13 cellular contexts compared by ENCODE assay signal in genomic region chr7:6531492-6532279, GRCh38. TPM values are rescaled to one million over a fixed set of nuclear protein-coding genes. Genes with fewer than 3 reads are reported as not detected.
DNase-seq lines count a peak whose midpoint lies in the region; ATAC-seq, FAIRE-seq and TF ChIP-seq lines count a peak whose summit lies in the region.
"Had no signal": no experiment of that assay in that cellular context is flagged by ENCODE, and none has a peak within 500 bp of the region (broad histone marks: within the 10 kb centered on the region; RNA-seq: fewer than 3 reads in every experiment).

No MANE protein-coding gene starts in this region.

- H3K4me3 ChIP-seq in GM23338 (peak overlapping the region; percentile 95), upper lobe of left lung (no peak overlapping the region)

- H3K27me3 Mint-ChIP-seq in CD14-positive monocyte (ENCODE audit: low read depth in 3 of 3): peaks cover 65 to 86% (median 68%) of the 10 kb centered on the region in 3 donors
- H3K27me3 Mint-ChIP-seq in GM23338 (ENCODE audit: insufficient read depth, low read depth, poor library complexity): peaks cover 65% of the 10 kb centered on the region
- peaks cover 10% of the 10 kb centered on the region for H3K27me3 Mint-ChIP-seq in activated naive CD8-positive, alpha-beta T cell
- peaks cover 0 to 20% (median 16%) of the 10 kb centered on the region in 3 donors for H3K27me3 Mint-ChIP-seq in naive B cell

- intact Hi-C loops in CD14-positive monocyte (cut with micrococcal nuclease): no loop called here
- intact Hi-C loops in sciatic nerve (cut with DNase I): no loop called here

- no peak for TF ChIP-seq CTCF in CD14-positive monocyte (IDR thresholded peaks at IDR 0.05)
- TF ChIP-seq CTCF in GM23338 (conservative IDR thresholded peaks at IDR 0.05; ENCODE audit: low read depth in 2 of 2): no peak
- TF ChIP-seq CTCF in upper lobe of left lung (IDR thresholded peaks at IDR 0.05): no peak

- WGBS in upper lobe of left lung, 2 donors: 38 to 46% methylated on average over 12 to 17 of the region's 19 CpGs

- H3K36me3 Mint-ChIP-seq in CD14-positive monocyte (no peaks in the 10 kb centered on the region), GM23338 (ENCODE audit: low read depth) (no peaks in the 10 kb centered on the region; the same call in 2 of the 3 replicates), naive B cell (no peaks in the 10 kb centered on the region)
- no peaks in the 10 kb centered on the region for H3K36me3 Mint-ChIP-seq in activated naive CD8-positive, alpha-beta T cell

- H3K4me2 ChIP-seq in GM23338: peak overlapping the region; percentile 97

- peaks cover 20% of the 10 kb centered on the region for H3K4me1 ChIP-seq in GM23338 (ENCODE audit: insufficient read depth)
- H3K4me1 ChIP-seq in upper lobe of left lung: peaks cover 15 to 22% (median 17%) of the 10 kb centered on the region in 4 donors

- H3K27ac Mint-ChIP-seq in CD14-positive monocyte (peak overlapping the region in 1 of 7 donors; percentile 9), GM23338 (no peak overlapping the region; the same call in 1 of the 2 replicates), naive B cell (peak overlapping the region in 2 of 6 donors; percentile 49 to 80)
- H3K27ac Mint-ChIP-seq in activated naive CD8-positive, alpha-beta T cell: no peak overlapping the region

- no peaks in the 10 kb centered on the region; the same call in 1 of the 2 replicates for H3F3A ChIP-seq in GM23338 (replicated peaks; ENCODE audit: low read depth)

- H3K9me3 ChIP-seq in upper lobe of left lung: no peaks in the 10 kb centered on the region
- H3K9me3 ChIP-seq: thyroid gland had no signal

- H3K4me3 Mint-ChIP-seq in CD14-positive monocyte (peak overlapping the region; percentile 61 to 83), GM23338 (peak overlapping the region; percentile 81), naive B cell (peak overlapping the region; percentile 89 to 94 (median 90))
- peak overlapping the region; percentile 81 for H3K4me3 Mint-ChIP-seq in activated naive CD8-positive, alpha-beta T cell

- no peak for DNase-seq in CD14-positive monocyte (ENCODE audit: low spot score)
- DNase-seq in GM23338 (ENCODE audit: low spot score): peak; percentile 42
- DNase-seq in naive B cell: no peak
- no peak for DNase-seq in sciatic nerve (ENCODE audit: low spot score)
- DNase-seq in frontal cortex (ENCODE audit: low spot score in 2 of 2): no peak
- DNase-seq in upper lobe of left lung: no peak
- no peak for DNase-seq in NCI-H187 treated with DMSO at 0.1 percent for 48 hours (lab: John Stamatoyannopoulos, UW)
- DNase-seq: cerebellar nuclear complex, foreskin melanocyte, NCI-H2029, thyroid gland had no signal

- peak overlapping the region; percentile 97 for H2AFZ ChIP-seq in GM23338

- H3K4me1 Mint-ChIP-seq in CD14-positive monocyte (peaks cover 21% of the 10 kb centered on the region), GM23338 (peaks cover 21% of the 10 kb centered on the region; the same call in 2 of the 3 replicates), naive B cell (peaks cover 18 to 33% (median 28%) of the 10 kb centered on the region in 3 donors)
- H3K4me1 Mint-ChIP-seq in activated naive CD8-positive, alpha-beta T cell (ENCODE audit: low read depth): peaks cover 25% of the 10 kb centered on the region

- H3K36me3 ChIP-seq in GM23338 (ENCODE audit: insufficient read depth) (no peaks in the 10 kb centered on the region), upper lobe of left lung (no peaks in the 10 kb centered on the region)
- H3K36me3 ChIP-seq: thyroid gland had no signal

- no peaks in the 10 kb centered on the region for H3K9me2 ChIP-seq in GM23338 (ENCODE audit: insufficient read depth)

- ATAC-seq in GM23338 (peak; percentile 2), naive B cell (ENCODE audit: low read depth in 2 of 2) (no peak), sciatic nerve (no peak), upper lobe of left lung (ENCODE audit: low FRiP score in 2 of 2) (no peak)

- H3K27me3 ChIP-seq in GM23338 (ENCODE audit: insufficient read depth) (peaks cover 93% of the 10 kb centered on the region), upper lobe of left lung (peaks cover 0 to 33% (median 16%) of the 10 kb centered on the region in 4 donors)

- H3K27ac ChIP-seq in GM23338 (ENCODE audit: low read depth) (no peak overlapping the region), upper lobe of left lung (no peak overlapping the region)
- H3K27ac ChIP-seq: thyroid gland had no signal

- no peak for TF ChIP-seq EP300 in upper lobe of left lung (IDR thresholded peaks at IDR 0.05)

- TF ChIP-seq POLR2A in upper lobe of left lung (IDR thresholded peaks at IDR 0.05): no peak

- H3K9me3 Mint-ChIP-seq in CD14-positive monocyte: peaks cover 0 to 6% (median 0%) of the 10 kb centered on the region in 7 donors
- H3K9me3 Mint-ChIP-seq in GM23338: no peaks in the 10 kb centered on the region
- no peaks in the 10 kb centered on the region for H3K9me3 Mint-ChIP-seq in activated naive CD8-positive, alpha-beta T cell (ENCODE audit: low read depth)
- H3K9me3 Mint-ChIP-seq in naive B cell: no peaks in the 10 kb centered on the region

- FAIRE-seq in frontal cortex (lab: Jason Lieb, UNC): no peak

- no peaks in the 10 kb centered on the region for H3K79me2 ChIP-seq in GM23338 (replicated peaks; ENCODE audit: insufficient read depth)

- no peaks in the 10 kb centered on the region for H4K20me1 ChIP-seq in GM23338 (replicated peaks; ENCODE audit: insufficient read depth)

TF ChIP-seq in GM23338, 12 proteins besides CTCF, POLR2A, EP300 and RAD21 (continues in another document):
- TF ChIP-seq ZNF331 (CRISPR knock-in tag; IDR thresholded peaks at IDR 0.05; ENCODE audit: low read depth) (no peak), REST (IDR thresholded peaks at IDR 0.05; ENCODE audit: unreplicated experiment) (no peak)

RNA-seq across cellular contexts. Expression of gene GRID2IP, which starts 19.6 kb away (rescaled TPM):
- polyA plus RNA-seq in CD14-positive monocyte (not detected), GM23338 (2016; fragmentation: Nextera tagmentation; extraction: Ambion mirVana) (0.54 and 0.73 TPM in 2 replicates), naive B cell (ENCODE audit: low read depth in 6 of 6) (under 1 TPM in 2 of 6 donors, not detected in 4; 0.08 to 0.17 TPM)
- total RNA-seq in GM23338 (2014; rRNA removed; shearing (Covaris generic)): 1.5 TPM in 2 replicates
- total RNA-seq in sciatic nerve (0.18 TPM), frontal cortex (0.41 TPM), upper lobe of left lung (1 to 10 TPM in 2 of 6 donors, under 1 TPM in 3, not detected in 1; 0.30 to 1.3 (median 0.63) TPM)
- total RNA-seq: RPMI7951 had no signal

RNA-seq across cellular contexts. Expression of gene ZDHHC4, which starts 45.6 kb away (rescaled TPM):
- 10 to 100 TPM; 52.9 to 55.6 TPM for polyA plus RNA-seq in CD14-positive monocyte
- total RNA-seq in GM23338 (2014; rRNA removed; shearing (Covaris generic)): 58.9 and 64.5 TPM in 2 replicates
- polyA plus RNA-seq in GM23338 (2016; fragmentation: Nextera tagmentation; extraction: Ambion mirVana): 31.2 and 32.5 TPM in 2 replicates
- polyA plus RNA-seq in naive B cell (ENCODE audit: low read depth in 6 of 6): 10 to 100 TPM; 77.9 to 97.7 (median 81.4) TPM
- 41.4 TPM for total RNA-seq in sciatic nerve
- 52.2 TPM for total RNA-seq in frontal cortex
- total RNA-seq in upper lobe of left lung: 10 to 100 TPM; 24.2 to 57.9 (median 48.4) TPM

RNA-seq across cellular contexts. Expression of gene KDELR2, which starts 47.7 kb away (rescaled TPM):
- 100 to 1,000 TPM in 1 of 2 donors, 10 to 100 TPM in 1; 91.7 to 103 TPM for polyA plus RNA-seq in CD14-positive monocyte
- 82.8 and 86.2 TPM in 2 replicates for total RNA-seq in GM23338 (2014; rRNA removed; shearing (Covaris generic))
- 86.3 and 102 TPM in 2 replicates for polyA plus RNA-seq in GM23338 (2016; fragmentation: Nextera tagmentation; extraction: Ambion mirVana)
- polyA plus RNA-seq in naive B cell (ENCODE audit: low read depth in 6 of 6): 10 to 100 TPM; 33.8 to 64.8 (median 53.3) TPM
- total RNA-seq in sciatic nerve: 90.4 TPM
- 77.9 TPM for total RNA-seq in frontal cortex
- 100 to 1,000 TPM in 1 of 6 donors, 10 to 100 TPM in 5; 35.6 to 120 (median 92.7) TPM for total RNA-seq in upper lobe of left lung

RNA-seq across cellular contexts. Expression of gene INTS15, which starts 58.1 kb away (rescaled TPM):
- polyA plus RNA-seq in CD14-positive monocyte (10 to 100 TPM; 16.9 to 17.2 TPM), GM23338 (2016; fragmentation: Nextera tagmentation; extraction: Ambion mirVana) (7.0 and 8.1 TPM in 2 replicates), naive B cell (ENCODE audit: low read depth in 6 of 6) (10 to 100 TPM; 27.1 to 47.7 (median 34.4) TPM)
- 27.0 and 30.6 TPM in 2 replicates for total RNA-seq in GM23338 (2014; rRNA removed; shearing (Covaris generic))
- total RNA-seq in sciatic nerve (26.7 TPM), frontal cortex (22.4 TPM), upper lobe of left lung (10 to 100 TPM; 23.4 to 61.8 (median 35.4) TPM)
